Comparison of ENCODE assay signal across 8 cellular contexts in genomic region chr9:123544007-123544827, GRCh38.
A peak's percentile ranks its signal among the peaks of the same experiment; 100 is the strongest.
DNase-seq lines count a peak whose midpoint lies in the region; ATAC-seq and TF ChIP-seq lines count a peak whose summit lies in the region.

No MANE protein-coding gene starts in this region.

- H3K36me3 Mint-ChIP-seq in MCF 10A (ENCODE audit: insufficient read depth, unreplicated experiment) = no peaks in the 10 kb centered on the region

- no peak overlapping the region for H3K27ac Mint-ChIP-seq in MCF 10A (ENCODE audit: low read depth, unreplicated experiment)

- no TSS peak for BruUV-seq in MCF 10A (replicated peaks; lab: Mats Ljungman, UMichigan)

- no peaks in the 10 kb centered on the region for H3K9me3 Mint-ChIP-seq in MCF 10A (ENCODE audit: unreplicated experiment)

- ATAC-seq in left colon = peak; percentile 76
- ATAC-seq in HG03565 (IDR thresholded peaks at IDR 0.05; ENCODE audit: unreplicated experiment) = no peak

- no peak for DNase-seq in AG09319 (ENCODE audit: extremely low read depth, low read depth)
- peak; percentile 40 for DNase-seq in GM12865 (ENCODE audit: low read depth)
- peak; percentile 37 for DNase-seq in NCI-H2227 treated with DMSO at 0.1 percent for 48 hours (lab: John Stamatoyannopoulos, UW)
- DNase-seq in MCF 10A (ENCODE audit: unreplicated experiment) = peak; percentile 53
- peak in 1 of 2 donors; percentile 23 for DNase-seq in left colon
- DNase-seq in cortex of kidney (lab: John Stamatoyannopoulos, UW) = no peak
- no peak for DNase-seq in NK-92 treated with Interleukin-12 subunit alpha and Interleukin-12 subunit beta, amount 100 ng/mL, for 24 hours (lab: John Stamatoyannopoulos, UW)

- no peaks in the 10 kb centered on the region for H3K4me1 Mint-ChIP-seq in MCF 10A (ENCODE audit: insufficient read depth, unreplicated experiment)

- POLR2A ChIA-PET in MCF 10A (lab: Yijun Ruan, JAX) = no interaction called here

- TF ChIP-seq CTCF in AG09319 (IDR thresholded peaks at IDR 0.05; ENCODE audit: low read depth, low read length) (peak; percentile 82), GM12865 (IDR thresholded peaks at IDR 0.05; ENCODE audit: insufficient read depth, low read depth, low read length, missing control alignments) (peak; percentile 68), MCF 10A (IDR thresholded peaks at IDR 0.05; ENCODE audit: unreplicated experiment) (peak; percentile 76)

- no peak overlapping the region for H3K4me3 Mint-ChIP-seq in MCF 10A (ENCODE audit: unreplicated experiment)

- intact Hi-C loops in MCF 10A (cut with micrococcal nuclease) = loop anchor here (1.0 to 5.0 kb wide), 2 partner anchors 496 to 583 kb away; no protein-coding TSS in a partner anchor
- intact Hi-C loops in left colon (cut with DNase I, micrococcal nuclease) = loop anchor here in 1 of 2 donors (5.0 kb wide), 1 partner anchor 498 kb away; no protein-coding TSS in a partner anchor

- H3K27me3 Mint-ChIP-seq in MCF 10A (ENCODE audit: insufficient read depth, unreplicated experiment) = no peaks in the 10 kb centered on the region

- CTCF ChIA-PET in MCF 10A (lab: Yijun Ruan, JAX) = interaction anchor here (0.6 to 2.0 kb wide), 10 partner anchors 14 to 506 kb away, joined by 3 to 9 read pairs (median 3); no protein-coding TSS in a partner anchor

- no peak overlapping the region for H3K4me3 ChIP-seq in GM12865 (ENCODE audit: low read depth, low read length)

Comparison
In these comparisons a context has a peak if more than half of its experiments do, and no peak if none do; other contexts are left out.
1. DNase-seq: peak in GM12865 (single experiment), NCI-H2227 treated with DMSO at 0.1 percent for 48 hours (single experiment) and MCF 10A (single experiment); none in AG09319 (single experiment), cortex of kidney (single experiment) and NK-92 treated with Interleukin-12 subunit alpha and Interleukin-12 subunit beta, amount 100 ng/mL, for 24 hours (single experiment).
2. Peak in every context shown above with its lines, with median percentiles within 50 percentile points of each other: CTCF ChIP-seq.